Comparison of ENCODE assay signal across 6 cellular contexts in genomic region chr19:1884719-1885334, GRCh38. TPM values are rescaled to one million over a fixed set of nuclear protein-coding genes. Genes with fewer than 3 reads are reported as not detected.
DNase-seq lines count a peak whose midpoint lies in the region; ATAC-seq and TF ChIP-seq lines count a peak whose summit lies in the region.

No MANE protein-coding gene starts in this region.

- peak overlapping the region in 58 of 59 donors; percentile 18 to 97 (median 92) for H3K27ac ChIP-seq in dorsolateral prefrontal cortex

- no peaks in the 10 kb centered on the region for H3K27me3 Mint-ChIP-seq in progenitor cell of endocrine pancreas

- no peaks in the 10 kb centered on the region for H3K27me3 ChIP-seq in dorsolateral prefrontal cortex

- peak overlapping the region; percentile 88 for H3K27ac Mint-ChIP-seq in progenitor cell of endocrine pancreas

- intact Hi-C loops in dorsolateral prefrontal cortex (cut with DNase I) = loop anchor here in 1 of 2 donors (1.0 kb wide), 1 partner anchor 20 kb away; the partner anchor contains the start of genes ADAT3 and SCAMP4

- no peak for TF ChIP-seq CTCF in dorsolateral prefrontal cortex (IDR thresholded peaks at IDR 0.05 in 54 of 56, conservative IDR thresholded peaks at IDR 0.05 in 2 of 56; ENCODE audit: low read depth in 1 of 56, partially characterized antibody in 56 of 56)
- no peak for TF ChIP-seq CTCF in progenitor cell of endocrine pancreas (IDR thresholded peaks at IDR 0.05; ENCODE audit: unreplicated experiment)

- no peaks in the 10 kb centered on the region for H3K9me3 Mint-ChIP-seq in progenitor cell of endocrine pancreas (ENCODE audit: low read depth)

- H3K4me3 Mint-ChIP-seq in progenitor cell of endocrine pancreas (ENCODE audit: low read depth) = peak overlapping the region; percentile 93

- H3K4me1 Mint-ChIP-seq in progenitor cell of endocrine pancreas (ENCODE audit: low read depth) = peaks cover 23% of the 10 kb centered on the region

- no peaks in the 10 kb centered on the region for H3K36me3 Mint-ChIP-seq in progenitor cell of endocrine pancreas (ENCODE audit: insufficient read depth)

- H3K4me3 ChIP-seq in dorsolateral prefrontal cortex = peak overlapping the region; percentile 66 to 98 (median 89)

- peak; percentile 63 for DNase-seq in D341Med (ENCODE audit: low spot score)
- DNase-seq in dorsolateral prefrontal cortex = no peak
- DNase-seq in progenitor cell of endocrine pancreas (ENCODE audit: low spot score, unreplicated experiment) = no peak
- no peak for DNase-seq in stimulated activated CD4-positive, alpha-beta T cell treated with anti-CD3 and anti-CD28 coated beads, Interleukin-12 subunit alpha, Interleukin-12 subunit beta, amount 100 ng/mL, for 4 hours

- ATAC-seq in HG03469 (IDR thresholded peaks at IDR 0.05; ENCODE audit: unreplicated experiment) = peak; percentile 7
- ATAC-seq in HG03439 (IDR thresholded peaks at IDR 0.05; ENCODE audit: unreplicated experiment) = no peak

RNA-seq across cellular contexts. Expression of gene ABHD17A, which starts 0.5 kb away (rescaled TPM):
- total RNA-seq in dorsolateral prefrontal cortex = 100 to 1,000 TPM in 118 of 120 experiments, 10 to 100 TPM in 2; 93.9 to 197 (median 126) TPM
- 46.5 and 48.8 TPM in 2 replicates for total RNA-seq in progenitor cell of endocrine pancreas

RNA-seq across cellular contexts. Expression of gene ADAT3, which starts 20.4 kb away (rescaled TPM):
- total RNA-seq in dorsolateral prefrontal cortex (10 to 100 TPM in 3 of 120 experiments, 1 to 10 TPM in 117; 2.5 to 11.7 (median 5.9) TPM), progenitor cell of endocrine pancreas (14.1 and 16.2 TPM in 2 replicates)

RNA-seq across cellular contexts. Expression of gene SCAMP4, which starts 20.4 kb away (rescaled TPM):
- 10 to 100 TPM; 39.8 to 90.1 (median 58.7) TPM for total RNA-seq in dorsolateral prefrontal cortex
- total RNA-seq in progenitor cell of endocrine pancreas = 101 and 102 TPM in 2 replicates

RNA-seq across cellular contexts. Expression of gene KLF16, which starts 21.4 kb away (rescaled TPM):
- total RNA-seq in dorsolateral prefrontal cortex (10 to 100 TPM; 18.4 to 58.7 (median 34.5) TPM), progenitor cell of endocrine pancreas (13.2 and 13.5 TPM in 2 replicates)

RNA-seq across cellular contexts. Expression of gene REXO1, which starts 36.5 kb away (rescaled TPM):
- total RNA-seq in dorsolateral prefrontal cortex (10 to 100 TPM; 33.1 to 84.1 (median 54.4) TPM), progenitor cell of endocrine pancreas (42.8 and 44.6 TPM in 2 replicates)
